In the genomic region with DNA sequence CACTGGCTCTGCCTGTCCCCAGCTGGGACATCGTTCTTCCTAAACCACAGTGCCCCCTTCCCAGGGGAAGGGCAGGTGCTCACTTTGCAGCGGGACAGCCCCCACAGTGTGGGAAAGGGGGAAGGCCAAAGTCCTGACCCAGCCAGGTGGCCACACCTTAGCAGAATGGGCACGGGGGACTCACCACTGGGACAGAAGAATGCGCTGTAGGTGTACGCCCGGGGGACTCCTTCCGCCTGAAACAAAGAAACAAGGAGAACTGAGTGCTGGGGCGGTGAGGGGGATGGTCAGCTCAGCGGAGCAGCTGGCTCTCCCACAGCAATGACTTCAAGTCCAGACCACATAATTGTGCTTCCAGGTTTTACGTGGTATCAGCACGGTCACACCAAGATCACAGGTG, we compare ENCODE assay signal across 22 cellular contexts. TPM values are rescaled to one million over a fixed set of nuclear protein-coding genes. Genes with fewer than 3 reads are reported as not detected.
"Had no signal": no experiment of that assay in that cellular context is flagged by ENCODE, and none has a peak within 500 bp of the region (broad histone marks: within the 10 kb centered on the region; RNA-seq: fewer than 3 reads in every experiment).

No MANE protein-coding gene starts in this region.

- H3K36me3 Mint-ChIP-seq: stimulated activated naive B cell treated with anti-CD40 and anti-IgM and Interleukin-4, amounts not matched to agents 10 μg/mL and 1 μg/mL and 100 μg/mL, for 72 hours had no signal

- H3K27ac Mint-ChIP-seq: effector memory CD8-positive, alpha-beta T cell; progenitor cell of endocrine pancreas; stimulated activated naive B cell treated with anti-CD40 and anti-IgM and Interleukin-4, amounts not matched to agents 10 μg/mL and 1 μg/mL and 100 μg/mL, for 72 hours; stimulated activated naive CD8-positive, alpha-beta T cell treated with anti-CD3 and anti-CD28 coated beads, Interleukin-15, amount 100 ng/mL, for 72 hours had no signal

- H3K36me3 ChIP-seq: gastrocnemius medialis, heart right ventricle, ovary, tibial nerve, upper lobe of right lung, vagina had no signal

- H3K27ac ChIP-seq: epithelial cell of prostate, esophagus muscularis mucosa, gastrocnemius medialis, heart right ventricle, ovary, testis, tibial nerve, upper lobe of right lung, vagina had no signal

- DNase-seq: effector memory CD8-positive, alpha-beta T cell; gastrocnemius medialis; heart right ventricle; kidney glomerular epithelial cell; mucosa of descending colon; naive thymus-derived CD8-positive, alpha-beta T cell; nucleus accumbens; ovary; right cardiac atrium; stimulated activated CD4-positive, alpha-beta T cell treated with anti-CD3 and anti-CD28 coated beads, Interleukin-15, amount 100 ng/mL, for 24 hours; stimulated activated CD4-positive, alpha-beta T cell treated with anti-CD3 and anti-CD28 coated beads, Interleukin-1b, Interleukin-23, amount 100 ng/mL, for 48 hours; stimulated activated CD4-positive, alpha-beta T cell treated with anti-CD3 and anti-CD28 coated beads, Interleukin-4, amount 100 ng/mL, for 24 hours; stimulated activated naive B cell treated with anti-CD40 and anti-IgM and Interleukin-4, amounts not matched to agents 10 μg/mL and 1 μg/mL and 100 μg/mL, for 72 hours; stimulated activated naive CD8-positive, alpha-beta T cell treated with anti-CD3 and anti-CD28 coated beads, Interleukin-15, amount 100 ng/mL, for 72 hours; testis; upper lobe of right lung had no signal

- H3K27me3 ChIP-seq: esophagus muscularis mucosa, gastrocnemius medialis, heart right ventricle, ovary, testis, tibial nerve, upper lobe of right lung, vagina had no signal

- H3K4me1 ChIP-seq: esophagus muscularis mucosa, gastrocnemius medialis, heart right ventricle, testis, tibial nerve, upper lobe of right lung, vagina had no signal

- H3K4me3 ChIP-seq: esophagus muscularis mucosa, gastrocnemius medialis, heart right ventricle, mucosa of descending colon, ovary, testis, tibial nerve, upper lobe of right lung, vagina had no signal

- H3K4me3 Mint-ChIP-seq: effector memory CD8-positive, alpha-beta T cell; naive thymus-derived CD8-positive, alpha-beta T cell; stimulated activated naive B cell treated with anti-CD40 and anti-IgM and Interleukin-4, amounts not matched to agents 10 μg/mL and 1 μg/mL and 100 μg/mL, for 72 hours; stimulated activated naive CD8-positive, alpha-beta T cell treated with anti-CD3 and anti-CD28 coated beads, Interleukin-15, amount 100 ng/mL, for 72 hours had no signal

- H3K27me3 Mint-ChIP-seq: progenitor cell of endocrine pancreas; stimulated activated naive CD8-positive, alpha-beta T cell treated with anti-CD3 and anti-CD28 coated beads, Interleukin-15, amount 100 ng/mL, for 72 hours had no signal

- H3K4me1 Mint-ChIP-seq: stimulated activated naive B cell treated with anti-CD40 and anti-IgM and Interleukin-4, amounts not matched to agents 10 μg/mL and 1 μg/mL and 100 μg/mL, for 72 hours; stimulated activated naive CD8-positive, alpha-beta T cell treated with anti-CD3 and anti-CD28 coated beads, Interleukin-15, amount 100 ng/mL, for 72 hours had no signal

- H3K9me3 ChIP-seq: gastrocnemius medialis, ovary, testis, vagina had no signal

RNA-seq across cellular contexts. Expression of a gene that starts 49.4 kb away (rescaled TPM):
- total RNA-seq: naive thymus-derived CD8-positive, alpha-beta T cell; progenitor cell of endocrine pancreas had no signal
- polyA plus RNA-seq: neural cell had no signal
